8 cellular contexts compared by ENCODE assay signal in genomic region chr16:57071840-57072541, GRCh38. TPM values are rescaled to one million over a fixed set of nuclear protein-coding genes. Genes with fewer than 3 reads are reported as not detected.
DNase-seq lines count a peak whose midpoint lies in the region; FAIRE-seq and TF ChIP-seq lines count a peak whose summit lies in the region.
"Had no signal": no experiment of that assay in that cellular context is flagged by ENCODE, and none has a peak within 500 bp of the region (broad histone marks: within the 10 kb centered on the region; RNA-seq: fewer than 3 reads in every experiment).

No MANE protein-coding gene starts in this region.

- H3K9me3 ChIP-seq in PC-9 (ENCODE audit: insufficient read depth, low read depth), result no peaks in the 10 kb centered on the region
- H3K9me3 ChIP-seq in endothelial cell of umbilical vein (replicated peaks; ENCODE audit: control insufficient read depth, insufficient read depth, low read length), result no peaks in the 10 kb centered on the region

- intact Hi-C loops in PC-9 (cut with micrococcal nuclease; ENCODE audit: unreplicated experiment), result no loop called here
- intact Hi-C loops in endothelial cell of umbilical vein (cut with micrococcal nuclease), result no loop called here

- dilution Hi-C loops in endothelial cell of umbilical vein (cut with MboI; ENCODE audit: extremely low pct_ligation_motif_present, low sequenced_read_pairs), result no loop called here

- TF ChIP-seq CTCF in PC-9 (conservative IDR thresholded peaks at IDR 0.05), result no peak
- no peak for TF ChIP-seq CTCF in endothelial cell of umbilical vein (IDR thresholded peaks at IDR 0.05; ENCODE audit: extremely low read depth in 1 of 2, insufficient read depth in 1 of 2, low read depth in 1 of 2, low read length in 2 of 2)

- H3F3A ChIP-seq in PC-9 (ENCODE audit: insufficient read depth, low read depth), result peaks cover 15% of the 10 kb centered on the region

- H2AFZ ChIP-seq in PC-9 (no peak overlapping the region), endothelial cell of umbilical vein (ENCODE audit: low read depth, low read length) (no peak overlapping the region)

- no peaks in the 10 kb centered on the region for H3K27me3 ChIP-seq in PC-9 (ENCODE audit: insufficient read depth, low read depth)
- H3K27me3 ChIP-seq in endothelial cell of umbilical vein (ENCODE audit: control insufficient read depth in 2 of 2, insufficient read depth in 2 of 2, low read length in 2 of 2), result no peaks in the 10 kb centered on the region
- H3K27me3 ChIP-seq: dorsolateral prefrontal cortex had no signal

- H3K36me3 ChIP-seq in PC-9 (ENCODE audit: low read depth), result no peaks in the 10 kb centered on the region
- H3K36me3 ChIP-seq in endothelial cell of umbilical vein (ENCODE audit: control insufficient read depth in 2 of 2, extremely low read depth in 1 of 2, insufficient read depth in 2 of 2, low read length in 2 of 2), result no peaks in the 10 kb centered on the region

- H3K4me2 ChIP-seq in PC-9 (0 out of 2 replicates have a peak overlapping the region, but pooled peaks have one; percentile 3), endothelial cell of umbilical vein (ENCODE audit: insufficient read depth, low read length) (no peak overlapping the region)

- H3K79me2 ChIP-seq in PC-9 (ENCODE audit: low read depth) (no peaks in the 10 kb centered on the region), endothelial cell of umbilical vein (ENCODE audit: control insufficient read depth, insufficient read depth, low read length) (no peaks in the 10 kb centered on the region)

- TF ChIP-seq POLR2A in GM12892 (IDR thresholded peaks at IDR 0.05; ENCODE audit: low read depth, low read length), result no peak
- TF ChIP-seq POLR2A in endothelial cell of umbilical vein (IDR thresholded peaks at IDR 0.05; ENCODE audit: low read depth, low read length), result no peak

- H3K27ac ChIP-seq in PC-9 (0 out of 2 replicates have a peak overlapping the region, but pooled peaks have one; percentile 6), endothelial cell of umbilical vein (ENCODE audit: insufficient read depth, low read depth, low read length) (no peak overlapping the region)
- H3K27ac ChIP-seq: dorsolateral prefrontal cortex had no signal

- no peak overlapping the region for H3K4me3 ChIP-seq in PC-9
- no peak overlapping the region for H3K4me3 ChIP-seq in endothelial cell of umbilical vein (replicated peaks in 1 of 3; ENCODE audit: insufficient read depth in 1 of 3, low read depth in 1 of 3, low read length in 3 of 3)
- H3K4me3 ChIP-seq: dorsolateral prefrontal cortex had no signal

- peak; percentile 64 for FAIRE-seq in GM12892 (lab: Jason Lieb, UNC)
- FAIRE-seq in endothelial cell of umbilical vein (lab: Jason Lieb, UNC), result peak; percentile 61

- H4K20me1 ChIP-seq in PC-9 (ENCODE audit: insufficient read depth), result no peaks in the 10 kb centered on the region
- H4K20me1 ChIP-seq in endothelial cell of umbilical vein (replicated peaks; ENCODE audit: control insufficient read depth, extremely low read depth, insufficient read depth, low read length), result no peaks in the 10 kb centered on the region

- no peak for DNase-seq in GM12892 (ENCODE audit: insufficient read length)
- peak; percentile 54 to 69 for DNase-seq in PC-9
- peak; percentile 39 for DNase-seq in endothelial cell of umbilical vein (ENCODE audit: low read depth, low spot score)
- DNase-seq in renal cortical epithelial cell (ENCODE audit: low read depth), result peak; percentile 44
- DNase-seq in Ammon's horn (ENCODE audit: low spot score), result no peak
- DNase-seq in HuH-7.5 (ENCODE audit: low spot score), result no peak
- no peak for DNase-seq in NCI-H146 (lab: John Stamatoyannopoulos, UW)
- DNase-seq: dorsolateral prefrontal cortex had no signal

- H3K9ac ChIP-seq in endothelial cell of umbilical vein (replicated peaks; ENCODE audit: extremely low read depth, insufficient read depth, low read length), result no peak overlapping the region

- no peaks in the 10 kb centered on the region for H3K9me1 ChIP-seq in endothelial cell of umbilical vein (replicated peaks; ENCODE audit: control insufficient read depth, extremely low read depth, insufficient read depth, low read length)

- H3K4me1 ChIP-seq in PC-9 (replicated peaks; ENCODE audit: insufficient read depth) (peaks cover 13% of the 10 kb centered on the region), endothelial cell of umbilical vein (ENCODE audit: control insufficient read depth, extremely low read depth, insufficient read depth, low read length) (no peaks in the 10 kb centered on the region)

- POLR2A ChIA-PET in PC-9 (lab: Charles Lee; ENCODE audit: unreplicated experiment) (interaction anchor here (0.6 kb wide), 1 partner anchor 565 kb away, joined by 5 read pairs; no protein-coding TSS in a partner anchor), endothelial cell of umbilical vein (lab: Charles Lee) (no interaction called here)

- BruUV-seq in PC-9 (replicated peaks; lab: Mats Ljungman, UMichigan), result no TSS peak
- no TSS peak for BruUV-seq in endothelial cell of umbilical vein (replicated peaks; lab: Mats Ljungman, UMichigan)

- H3K9me2 ChIP-seq in PC-9 (ENCODE audit: insufficient read depth), result no peaks in the 10 kb centered on the region

- CTCF ChIA-PET in PC-9 (lab: Charles Lee) (interaction anchor here (1.2 kb wide), 1 partner anchor 15 kb away, joined by 16 read pairs; no protein-coding TSS in a partner anchor), endothelial cell of umbilical vein (lab: Charles Lee) (interaction anchor here (0.6 to 1.4 kb wide), 3 partner anchors 21 to 106 kb away, joined by 3 to 6 read pairs (median 3); no protein-coding TSS in a partner anchor)

TF ChIP-seq in endothelial cell of umbilical vein, 7 proteins besides CTCF, POLR2A, EP300 and RAD21:
- TF ChIP-seq FOS (IDR thresholded peaks at IDR 0.05; ENCODE audit: borderline replicate concordance, insufficient read depth, low read length) (peak; percentile 15), POLR2AphosphoS5 (IDR thresholded peaks at IDR 0.05; ENCODE audit: insufficient read depth, low read depth, low read length) (no peak), MYC (IDR thresholded peaks at IDR 0.05; ENCODE audit: low read depth, low read length) (no peak)

RNA-seq across cellular contexts. Expression of gene CPNE2, which starts 20.4 kb away (rescaled TPM):
- 13.1 TPM for polyA plus RNA-seq in GM12892 (2012; ENCODE audit: missing spikeins)
- 34.7 and 35.2 TPM in 2 replicates for total RNA-seq in PC-9 (2021)
- 91.9 and 92.0 TPM in 2 replicates for total RNA-seq in endothelial cell of umbilical vein
- 187 and 226 TPM in 2 replicates for polyA plus RNA-seq in endothelial cell of umbilical vein
- polyA plus RNA-seq in endothelial cell of umbilical vein (2011; cell fraction: cytosol; rRNA removed), result 150 and 158 TPM in 2 replicates
- 83.6 and 96.7 TPM in 2 replicates for polyA plus RNA-seq in endothelial cell of umbilical vein (2011; cell fraction: nucleus; rRNA removed)
- polyA plus RNA-seq in endothelial cell of umbilical vein (2012), result 74.3 and 81.4 TPM in 2 replicates
- polyA minus RNA-seq in endothelial cell of umbilical vein, result 139 and 144 TPM in 2 replicates
- polyA minus RNA-seq in endothelial cell of umbilical vein (2011; cell fraction: cytosol; rRNA and poly(A)+ RNA removed), result 9.1 TPM
- polyA minus RNA-seq in endothelial cell of umbilical vein (2011; cell fraction: nucleus; rRNA and poly(A)+ RNA removed), result 45.1 and 47.6 TPM in 2 replicates
- total RNA-seq in renal cortical epithelial cell, result 28.8 and 32.2 TPM in 2 replicates

Comparison
In these comparisons a context has a peak if more than half of its experiments do, and no peak if none do; other contexts are left out.
1. DNase-seq: peak in PC-9 (2 of 2), endothelial cell of umbilical vein (single experiment) and renal cortical epithelial cell (single experiment); none in GM12892 (single experiment), Ammon's horn (single experiment), HuH-7.5 (single experiment) and NCI-H146 (single experiment).